ENCODE assay signal across 9 cellular contexts in the genomic region with DNA sequence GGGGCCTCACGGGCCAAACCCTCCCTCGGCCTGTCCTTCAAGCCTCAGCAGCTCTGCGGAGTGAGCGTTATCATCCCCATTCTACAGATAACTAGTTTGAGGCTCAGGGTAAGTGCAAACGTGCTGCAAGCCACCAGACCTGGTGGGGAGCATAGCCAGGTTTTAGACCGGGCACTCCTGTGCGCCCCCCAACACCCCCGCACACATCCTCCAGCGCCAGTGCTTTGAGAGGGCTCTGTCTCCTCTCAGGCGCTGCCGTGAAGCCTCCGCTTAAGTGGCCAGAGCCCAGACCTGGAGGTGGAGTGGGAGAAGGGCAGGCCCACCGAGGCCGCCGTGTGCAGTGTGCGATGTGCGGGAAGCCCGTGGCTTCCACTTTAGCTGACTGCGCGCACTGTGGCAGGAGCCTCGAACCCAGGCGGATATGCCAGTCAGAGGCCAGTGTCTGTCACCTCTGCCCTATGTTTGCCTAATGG. TPM values are rescaled to one million over a fixed set of nuclear protein-coding genes. Genes with fewer than 3 reads are reported as not detected.
DNase-seq lines count a peak whose midpoint lies in the region; ATAC-seq, FAIRE-seq and TF ChIP-seq lines count a peak whose summit lies in the region.
"Had no signal": no experiment of that assay in that cellular context is flagged by ENCODE, and none has a peak within 500 bp of the region (broad histone marks: within the 10 kb centered on the region; RNA-seq: fewer than 3 reads in every experiment).

No MANE protein-coding gene starts in this region.

- peak overlapping the region; percentile 99 to 100 for H3K27ac Mint-ChIP-seq in T-cell
- H3K27ac Mint-ChIP-seq in stimulated activated memory B cell treated with anti-CD40 and anti-IgM and Interleukin-4, amounts not matched to agents 10 μg/mL and 1 μg/mL and 100 μg/mL, for 72 hours, result peak overlapping the region; percentile 93

- no peaks in the 10 kb centered on the region for H3K9me3 Mint-ChIP-seq in T-cell
- H3K9me3 Mint-ChIP-seq in stimulated activated memory B cell treated with anti-CD40 and anti-IgM and Interleukin-4, amounts not matched to agents 10 μg/mL and 1 μg/mL and 100 μg/mL, for 72 hours, result no peaks in the 10 kb centered on the region

- peak in 4 of 34 experiments; percentile 17 to 34 (median 25) for DNase-seq in T-cell
- DNase-seq in fibroblast of lung (ENCODE audit: low read depth in 2 of 2), result no peak
- no peak for DNase-seq in D721Med (ENCODE audit: insufficient read length, low spot score)
- DNase-seq in middle frontal gyrus (ENCODE audit: extremely low spot score, low spot score), result no peak
- no peak for DNase-seq in NCI-H510A treated with DMSO at 0.1 percent for 48 hours (lab: John Stamatoyannopoulos, UW)
- DNase-seq in NCI-H1048 (lab: John Stamatoyannopoulos, UW), result no peak
- DNase-seq: T1000 had no signal

- H3K27me3 Mint-ChIP-seq in T-cell, result no peaks in the 10 kb centered on the region
- H3K27me3 Mint-ChIP-seq in stimulated activated memory B cell treated with anti-CD40 and anti-IgM and Interleukin-4, amounts not matched to agents 10 μg/mL and 1 μg/mL and 100 μg/mL, for 72 hours, result no peaks in the 10 kb centered on the region

- CTCF ChIA-PET in T-cell (lab: Charles Lee), result interaction anchor here in 1 of 2 donors (0.7 to 2.5 kb wide), 3 partner anchors 13 to 35 kb away, joined by 3 to 15 read pairs (median 4); no protein-coding TSS in a partner anchor

- H3K36me3 Mint-ChIP-seq in T-cell, result peaks cover 7% of the 10 kb centered on the region
- H3K36me3 Mint-ChIP-seq in stimulated activated memory B cell treated with anti-CD40 and anti-IgM and Interleukin-4, amounts not matched to agents 10 μg/mL and 1 μg/mL and 100 μg/mL, for 72 hours, result peaks cover 83% of the 10 kb centered on the region

- no peak for FAIRE-seq in D721Med (lab: Jason Lieb, UNC)

- no peak for TF ChIP-seq CTCF in fibroblast of lung (conservative IDR thresholded peaks at IDR 0.05 in 1 of 2, IDR thresholded peaks at IDR 0.05 in 1 of 2; ENCODE audit: low read depth in 1 of 2, low read length in 2 of 2)
- no peak for TF ChIP-seq CTCF in D721Med (IDR thresholded peaks at IDR 0.05; ENCODE audit: insufficient read depth, missing control alignments)

- POLR2A ChIA-PET in T-cell (lab: Charles Lee), result interaction anchor here in 1 of 2 donors (0.6 kb wide), 1 partner anchor 43 kb away, joined by 3 read pairs; no protein-coding TSS in a partner anchor

- H3K36me3 ChIP-seq in fibroblast of lung (ENCODE audit: control insufficient read depth, insufficient read depth, low read length), result peaks cover 2% of the 10 kb centered on the region

- no peaks in the 10 kb centered on the region for H3K9me3 ChIP-seq in fibroblast of lung (ENCODE audit: control insufficient read depth, insufficient read depth, low read depth, low read length)

- peaks cover 38% of the 10 kb centered on the region for H3K4me1 ChIP-seq in fibroblast of lung (ENCODE audit: control insufficient read depth, extremely low read depth, insufficient read depth, low read length)

- no peak overlapping the region for H3K9ac ChIP-seq in fibroblast of lung (ENCODE audit: insufficient read depth, low read length)

- H3K4me3 Mint-ChIP-seq in T-cell, result peak overlapping the region; percentile 83 to 95 (median 94)
- H3K4me3 Mint-ChIP-seq in stimulated activated memory B cell treated with anti-CD40 and anti-IgM and Interleukin-4, amounts not matched to agents 10 μg/mL and 1 μg/mL and 100 μg/mL, for 72 hours, result peak overlapping the region; percentile 77

- no peak overlapping the region for H2AFZ ChIP-seq in fibroblast of lung (ENCODE audit: low read length)

- H3K4me3 ChIP-seq in fibroblast of lung (replicated peaks in 1 of 4; ENCODE audit: control extremely low read depth in 1 of 4, insufficient read depth in 1 of 4, low read depth in 3 of 4, low read length in 4 of 4), result no peak overlapping the region

- peaks cover 5% of the 10 kb centered on the region for H4K20me1 ChIP-seq in fibroblast of lung (ENCODE audit: control insufficient read depth, extremely low read depth, insufficient read depth, low read length)

- H3K79me2 ChIP-seq in fibroblast of lung (ENCODE audit: control insufficient read depth, insufficient read depth, low read length), result peaks cover 47% of the 10 kb centered on the region

- peak overlapping the region; percentile 76 for H3K4me2 ChIP-seq in fibroblast of lung (ENCODE audit: extremely low read depth, insufficient read depth, low read length)

- H3K27me3 ChIP-seq in fibroblast of lung (ENCODE audit: control insufficient read depth, insufficient read depth, low read length), result no peaks in the 10 kb centered on the region

- ATAC-seq in GM21515 (IDR thresholded peaks at IDR 0.05; ENCODE audit: unreplicated experiment) (peak; percentile 2), T-cell (replicated peaks in 1 of 4) (peak; percentile 0 to 7 (median 2))
- ATAC-seq in stimulated activated memory B cell treated with anti-CD40 and anti-IgM and Interleukin-4, amounts not matched to agents 10 μg/mL and 1 μg/mL and 100 μg/mL, for 72 hours, result no peak

- no peak overlapping the region for H3K27ac ChIP-seq in fibroblast of lung (ENCODE audit: insufficient read depth, low read length)

- peaks cover 80 to 83% (median 83%) of the 10 kb centered on the region in 3 donors for H3K4me1 Mint-ChIP-seq in T-cell
- peaks cover 83% of the 10 kb centered on the region for H3K4me1 Mint-ChIP-seq in stimulated activated memory B cell treated with anti-CD40 and anti-IgM and Interleukin-4, amounts not matched to agents 10 μg/mL and 1 μg/mL and 100 μg/mL, for 72 hours

RNA-seq across cellular contexts. Expression of a gene that starts 1.6 kb away (rescaled TPM):
- total RNA-seq in T-cell (100 to 1,000 TPM in 3 of 5 donors, 10 to 100 TPM in 2; 83.1 to 198 (median 145) TPM), fibroblast of lung (55.2 and 72.5 TPM in 2 replicates)
- 80.6 and 90.4 TPM in 2 replicates for polyA plus RNA-seq in fibroblast of lung
- polyA plus RNA-seq in fibroblast of lung (2012), result 118 and 125 TPM in 2 replicates
- 137 and 151 TPM in 2 replicates for polyA minus RNA-seq in fibroblast of lung (ENCODE audit: low replicate concordance)

RNA-seq across cellular contexts. Expression of a gene that starts 56.9 kb away (rescaled TPM):
- total RNA-seq in T-cell, result 10 to 100 TPM; 26.9 to 61.7 (median 54.9) TPM
- total RNA-seq in fibroblast of lung, result 24.1 TPM in 2 replicates
- polyA plus RNA-seq in fibroblast of lung, result 10.1 and 14.4 TPM in 2 replicates
- polyA plus RNA-seq in fibroblast of lung (2012), result 7.5 and 10.0 TPM in 2 replicates
- polyA minus RNA-seq in fibroblast of lung (ENCODE audit: low replicate concordance), result 0.96 and 1.1 TPM in 2 replicates
